ENCODE assay signal across 8 cellular contexts in genomic region chr21:33403128-33403785, GRCh38. TPM values are rescaled to one million over a fixed set of nuclear protein-coding genes. Genes with fewer than 3 reads are reported as not detected.
DNase-seq lines count a peak whose midpoint lies in the region; ATAC-seq lines count a peak whose summit lies in the region.

Gene IFNGR2 (plus strand): TSS chr21:33403413. CDS start chr21:33403544, 131 bp downstream.

- DNase-seq in GM03348 (ENCODE audit: low spot score) (peak; percentile 78), caudate nucleus (lab: John Stamatoyannopoulos, UW) (peak in 22 of 61 donors; percentile 14 to 77 (median 50)), islet precursor cell (peak; percentile 68), pons (ENCODE audit: low spot score) (no peak)
- peak; percentile 45 to 51 for DNase-seq in stimulated activated CD4-positive, alpha-beta T cell treated with anti-CD3 and anti-CD28 coated beads, Interleukin-1b, Interleukin-23, amount 100 ng/mL, for 4 hours (ENCODE audit: low read depth in 2 of 2)

- ATAC-seq in HG02885 (IDR thresholded peaks at IDR 0.05; ENCODE audit: poor library complexity, unreplicated experiment) (peak; percentile 56), GM21576 (IDR thresholded peaks at IDR 0.05; ENCODE audit: unreplicated experiment) (no peak)

- H3K27ac ChIP-seq in caudate nucleus (ENCODE audit: low read depth, low read length): peak within 1 kb of the TSS; percentile 85

- intact Hi-C loops in T-helper 2 cell treated with Interferon-gamma antibody and Interleukin-4, amounts not matched to agents 100 ng/mL and 5 ng/mL, for 36 hours (cut with micrococcal nuclease): no loop called here

RNA-seq across cellular contexts. Expression of gene IFNGR2, which starts in this region (rescaled TPM):
- 13.7 and 13.9 TPM in 2 replicates for total RNA-seq in T-helper 2 cell treated with Interferon-gamma antibody and Interleukin-4, amounts not matched to agents 100 ng/mL and 5 ng/mL, for 36 hours
